Comparison of ENCODE assay signal across 7 cellular contexts in the genomic region with DNA sequence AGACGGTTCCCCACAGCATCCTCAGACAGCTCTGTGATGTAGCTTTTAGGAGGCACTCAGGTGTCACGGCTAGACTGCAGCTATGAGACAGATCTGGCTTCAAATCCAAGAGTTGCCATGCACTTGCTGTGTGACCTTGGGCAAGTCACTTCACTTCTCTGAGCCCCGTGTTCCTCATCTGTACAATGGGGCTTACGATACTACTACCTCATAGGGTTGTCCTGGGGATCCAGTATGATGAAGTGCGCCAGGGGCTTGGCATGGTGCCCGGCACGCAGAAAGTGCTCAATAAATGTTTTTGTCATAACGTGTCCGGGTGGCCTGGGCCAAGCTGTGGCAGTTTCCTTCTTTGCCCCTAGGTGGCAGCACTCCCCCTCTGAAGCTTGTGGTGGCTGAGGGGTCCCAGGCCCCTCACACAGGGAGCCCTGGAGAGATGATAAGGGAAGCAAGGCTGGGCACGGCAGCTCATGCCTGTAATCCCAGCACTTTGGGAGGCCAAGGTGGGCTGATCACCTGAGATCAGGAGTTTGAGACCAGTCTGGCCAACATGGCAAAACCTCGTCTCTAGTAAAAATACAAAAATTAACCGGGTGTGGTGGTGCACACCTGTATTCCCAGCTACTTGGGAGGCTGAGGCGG. TPM values are rescaled to one million over a fixed set of nuclear protein-coding genes. Genes with fewer than 3 reads are reported as not detected.
DNase-seq lines count a peak whose midpoint lies in the region; ATAC-seq and TF ChIP-seq lines count a peak whose summit lies in the region.

No MANE protein-coding gene starts in this region.

- H3K79me2 ChIP-seq in smooth muscle cell (ENCODE audit: low read depth) = no peaks in the 10 kb centered on the region

- H3K9me3 ChIP-seq in Panc1 (ENCODE audit: control insufficient read depth, insufficient read depth, low read depth, low read length) = no peaks in the 10 kb centered on the region
- no peaks in the 10 kb centered on the region for H3K9me3 ChIP-seq in heart left ventricle
- H3K9me3 ChIP-seq in smooth muscle cell (replicated peaks; ENCODE audit: low read depth) = no peaks in the 10 kb centered on the region

- TF ChIP-seq POLR2A in heart left ventricle (IDR thresholded peaks at IDR 0.05) = no peak

- TF ChIP-seq CTCF in GM13976 (IDR thresholded peaks at IDR 0.05; ENCODE audit: borderline replicate concordance, control extremely low read depth, extremely low read depth, insufficient read depth, missing control alignments) (peak; percentile 81), Panc1 (IDR thresholded peaks at IDR 0.05) (peak; percentile 93), heart left ventricle (IDR thresholded peaks at IDR 0.05) (peak; percentile 70 to 83 (median 78)), smooth muscle cell (IDR thresholded peaks at IDR 0.05; ENCODE audit: borderline replicate concordance, insufficient read depth, poor library complexity, severe bottlenecking) (peak; percentile 88)

- H3K27ac ChIP-seq in Panc1 (ENCODE audit: low read length) (no peak overlapping the region), heart left ventricle (peak overlapping the region in 8 of 12 donors; percentile 26 to 78 (median 60)), smooth muscle cell (ENCODE audit: low read depth) (no peak overlapping the region)

- no peak overlapping the region for H2AFZ ChIP-seq in smooth muscle cell (ENCODE audit: low read depth)

- CTCF ChIA-PET in Panc1 (lab: Charles Lee) = interaction anchor here (0.5 to 0.9 kb wide), 4 partner anchors 18 to 123 kb away, joined by 3 to 6 read pairs (median 4); a partner anchor contains a TSS

- ATAC-seq in Panc1 (no peak), heart left ventricle (peak in 1 of 4 donors; percentile 24)

- in situ Hi-C loops in GM13976 (cut with MboI; ENCODE audit: low sequenced_read_pairs, unreplicated experiment) (no loop called here), Panc1 (cut with HindIII; ENCODE audit: low pct_unique_long_range_greater_than_20kb, low sequenced_read_pairs) (no loop called here)

- POLR2A ChIA-PET in Panc1 (lab: Charles Lee) = interaction anchor here (0.7 kb wide), 1 partner anchor 201 kb away, joined by 3 read pairs; no protein-coding TSS in a partner anchor

- no peak overlapping the region for H3K4me3 ChIP-seq in Panc1 (ENCODE audit: low read depth in 2 of 2, low read length in 2 of 2)
- no peak overlapping the region for H3K4me3 ChIP-seq in heart left ventricle
- H3K4me3 ChIP-seq in smooth muscle cell = no peak overlapping the region

- no peaks in the 10 kb centered on the region for H3K27me3 ChIP-seq in Panc1 (ENCODE audit: control insufficient read depth, insufficient read depth, low read length)
- H3K27me3 ChIP-seq in heart left ventricle = no peaks in the 10 kb centered on the region
- H3K27me3 ChIP-seq in smooth muscle cell (ENCODE audit: low read depth) = no peaks in the 10 kb centered on the region

- H3K4me2 ChIP-seq in smooth muscle cell = no peak overlapping the region

- WGBS in heart left ventricle, 4 donors = 71 to 82% (median 72%) methylated on average over 11 to 13 of the region's 13 CpGs
- WGBS in smooth muscle cell (ENCODE audit: low lambda C conversion rate) = 85% methylated on average over 13 of the region's 13 CpGs

- peaks cover 24% of the 10 kb centered on the region for H3F3A ChIP-seq in smooth muscle cell (ENCODE audit: low read depth)

- BruUV-seq in Panc1 (replicated peaks; lab: Mats Ljungman, UMichigan) = no TSS peak

- peaks cover 3% of the 10 kb centered on the region for H4K20me1 ChIP-seq in smooth muscle cell (ENCODE audit: low read depth)

- H3K36me3 ChIP-seq in Panc1 (ENCODE audit: control insufficient read depth, insufficient read depth, low read length) (no peaks in the 10 kb centered on the region), heart left ventricle (peaks cover 0 to 8% (median 0%) of the 10 kb centered on the region in 9 donors), smooth muscle cell (ENCODE audit: low read depth) (no peaks in the 10 kb centered on the region)

- peaks cover 26% of the 10 kb centered on the region for H3K4me1 ChIP-seq in Panc1 (ENCODE audit: control insufficient read depth, insufficient read depth, low read length)
- H3K4me1 ChIP-seq in heart left ventricle = peaks cover 0 to 39% (median 28%) of the 10 kb centered on the region in 12 donors
- H3K4me1 ChIP-seq in smooth muscle cell (ENCODE audit: low read depth) = no peaks in the 10 kb centered on the region

- intact Hi-C loops in Panc1 (cut with micrococcal nuclease; ENCODE audit: unreplicated experiment) (no loop called here), heart left ventricle (cut with DNase I) (loop anchor here in 6 of 10 donors (2.0 to 10.0 kb wide), 6 partner anchors 53 to 333 kb away; no protein-coding TSS in a partner anchor)

- DNase-seq in GM13976 (ENCODE audit: low spot score) (peak; percentile 75), Panc1 (ENCODE audit: low read depth, low spot score) (no peak), heart left ventricle (peak in 2 of 5 donors; percentile 43 to 75), smooth muscle cell (lab: John Stamatoyannopoulos, UW; ENCODE audit: unreplicated experiment) (no peak), NCI-H2171 (lab: John Stamatoyannopoulos, UW) (no peak), NCI-H1436 (lab: John Stamatoyannopoulos, UW) (no peak)
- peak; percentile 61 for DNase-seq in activated naive CD4-positive, alpha-beta T cell treated with Interleukin-2 at 50 U/mL for 16 hours

- no peak overlapping the region for H3K9ac ChIP-seq in smooth muscle cell (ENCODE audit: low read depth)

RNA-seq across cellular contexts. Expression of a gene that starts 19.1 kb away (rescaled TPM):
- total RNA-seq in Panc1 (2021; ENCODE audit: unreplicated experiment) (87.5 TPM), heart left ventricle (100 to 1,000 TPM in 5 of 9 donors, 10 to 100 TPM in 4; 46.2 to 225 (median 106) TPM), smooth muscle cell (49.4 and 52.7 TPM in 2 replicates)
- polyA plus RNA-seq in Panc1 (2012; ENCODE audit: insufficient read length) = 148 TPM
- polyA plus RNA-seq in heart left ventricle (100 to 1,000 TPM; 127 to 233 TPM), smooth muscle cell (6.2 and 7.1 TPM in 2 replicates)

Comparison
In these comparisons a context has a peak if more than half of its experiments do, and no peak if none do; other contexts are left out.
1. DNase-seq: peak in GM13976 (single experiment) and activated naive CD4-positive, alpha-beta T cell treated with Interleukin-2 at 50 U/mL for 16 hours (single experiment); none in Panc1 (single experiment), smooth muscle cell (single experiment), NCI-H2171 (single experiment) and NCI-H1436 (single experiment).
2. H3K27ac ChIP-seq: peak in heart left ventricle (8 of 12); none in Panc1 (single experiment) and smooth muscle cell (single experiment).
3. Peak in every context shown above with its lines, with median percentiles within 50 percentile points of each other: CTCF ChIP-seq.